In the genomic region with DNA sequence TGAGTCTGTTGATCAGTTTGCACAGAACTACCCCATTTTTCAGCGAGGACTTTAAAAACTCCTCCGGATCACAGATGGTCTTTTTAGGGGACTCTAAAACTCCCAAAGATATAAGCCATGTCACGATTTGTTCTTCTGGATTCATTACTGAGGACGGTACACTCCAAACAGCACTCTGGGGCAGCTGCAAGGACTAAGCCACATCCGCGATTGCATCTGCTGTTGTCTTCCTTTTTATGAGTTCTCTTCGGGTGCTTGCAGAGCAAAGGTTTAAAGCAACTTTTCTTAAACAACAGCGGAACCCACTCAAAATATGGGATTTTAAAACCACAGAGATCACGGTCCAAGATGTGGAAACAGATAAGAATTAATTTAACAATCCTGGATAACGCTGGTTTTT, we compare ENCODE assay signal across 8 cellular contexts. TPM values are rescaled to one million over a fixed set of nuclear protein-coding genes. Genes with fewer than 3 reads are reported as not detected.
A peak's percentile ranks its signal among the peaks of the same experiment; 100 is the strongest.
DNase-seq lines count a peak whose midpoint lies in the region; ATAC-seq and TF ChIP-seq lines count a peak whose summit lies in the region.

A gene with protein sequence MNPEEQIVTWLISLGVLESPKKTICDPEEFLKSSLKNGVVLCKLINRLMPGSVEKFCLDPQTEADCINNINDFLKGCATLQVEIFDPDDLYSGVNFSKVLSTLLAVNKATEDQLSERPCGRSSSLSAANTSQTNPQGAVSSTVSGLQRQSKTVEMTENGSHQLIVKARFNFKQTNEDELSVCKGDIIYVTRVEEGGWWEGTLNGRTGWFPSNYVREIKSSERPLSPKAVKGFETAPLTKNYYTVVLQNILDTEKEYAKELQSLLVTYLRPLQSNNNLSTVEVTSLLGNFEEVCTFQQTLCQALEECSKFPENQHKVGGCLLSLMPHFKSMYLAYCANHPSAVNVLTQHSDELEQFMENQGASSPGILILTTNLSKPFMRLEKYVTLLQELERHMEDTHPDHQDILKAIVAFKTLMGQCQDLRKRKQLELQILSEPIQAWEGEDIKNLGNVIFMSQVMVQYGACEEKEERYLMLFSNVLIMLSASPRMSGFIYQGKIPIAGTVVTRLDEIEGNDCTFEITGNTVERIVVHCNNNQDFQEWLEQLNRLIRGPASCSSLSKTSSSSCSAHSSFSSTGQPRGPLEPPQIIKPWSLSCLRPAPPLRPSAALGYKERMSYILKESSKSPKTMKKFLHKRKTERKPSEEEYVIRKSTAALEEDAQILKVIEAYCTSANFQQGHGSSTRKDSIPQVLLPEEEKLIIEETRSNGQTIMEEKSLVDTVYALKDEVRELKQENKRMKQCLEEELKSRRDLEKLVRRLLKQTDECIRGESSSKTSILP (minus strand): TSS at position 195 of the 400 bp plus-strand sequence. CDS start 50 bp downstream, at position 145.

- H3K4me1 ChIP-seq in right atrium auricular region (peaks cover 0 to 8% of the 10 kb centered on the region in 2 donors), transverse colon (peaks cover 0 to 4% (median 0%) of the 10 kb centered on the region in 4 donors)

- ATAC-seq in HG03103 (IDR thresholded peaks at IDR 0.05; ENCODE audit: low read depth, unreplicated experiment) (peak; percentile 40), HG03159 (IDR thresholded peaks at IDR 0.05; ENCODE audit: unreplicated experiment) (no peak), HG03378 (IDR thresholded peaks at IDR 0.05; ENCODE audit: unreplicated experiment) (no peak)

- TF ChIP-seq CTCF in GM12875 (IDR thresholded peaks at IDR 0.05; ENCODE audit: borderline replicate concordance, insufficient read depth, low read depth, low read length) = no peak
- no peak for TF ChIP-seq CTCF in WI38 (IDR thresholded peaks at IDR 0.05; ENCODE audit: low read depth, low read length)
- TF ChIP-seq CTCF in right atrium auricular region (IDR thresholded peaks at IDR 0.05) = no peak
- no peak for TF ChIP-seq CTCF in transverse colon (IDR thresholded peaks at IDR 0.05)
- no peak for TF ChIP-seq CTCF in WERI-Rb-1 (IDR thresholded peaks at IDR 0.05; ENCODE audit: low read depth, low read length)

- H3K4me3 ChIP-seq in GM12875 (ENCODE audit: low read depth, low read length) (peak within 1 kb of the TSS; percentile 44), WI38 (ENCODE audit: low read depth, low read length) (0 out of 2 replicates have a peak within 1 kb of the TSS, but pooled peaks have one; percentile 8), right atrium auricular region (peak within 1 kb of the TSS in 1 of 2 donors; percentile 36), transverse colon (peak within 1 kb of the TSS in 1 of 4 donors; percentile 34), WERI-Rb-1 (ENCODE audit: low read depth, low read length) (no peak within 1 kb of the TSS)

- DNase-seq in right atrium auricular region (ENCODE audit: low spot score) = no peak
- peak; percentile 38 for DNase-seq in transverse colon
- DNase-seq in WERI-Rb-1 = no peak

- H3K27me3 ChIP-seq in right atrium auricular region = no peaks in the 10 kb centered on the region
- no peaks in the 10 kb centered on the region for H3K27me3 ChIP-seq in transverse colon
- H3K27me3 ChIP-seq in WERI-Rb-1 (ENCODE audit: insufficient read depth, low read depth, severe bottlenecking) = peaks cover 19% of the 10 kb centered on the region

- TF ChIP-seq EP300 in transverse colon (IDR thresholded peaks at IDR 0.05; ENCODE audit: low read depth) = no peak

- in situ Hi-C loops in transverse colon (cut with MboI; ENCODE audit: low pct_ligation_motif_present in 1 of 4, low pct_unique_long_range_greater_than_20kb in 1 of 4, low sequenced_read_pairs in 3 of 4) = no loop called here

- H3K9me3 ChIP-seq in right atrium auricular region = no peaks in the 10 kb centered on the region
- no peaks in the 10 kb centered on the region for H3K9me3 ChIP-seq in transverse colon
- H3K9me3 ChIP-seq in WERI-Rb-1 (ENCODE audit: severe bottlenecking) = no peaks in the 10 kb centered on the region

- peak; percentile 40 for TF ChIP-seq POLR2A in transverse colon (IDR thresholded peaks at IDR 0.05)

- H3K36me3 ChIP-seq in right atrium auricular region = no peaks in the 10 kb centered on the region
- no peaks in the 10 kb centered on the region for H3K36me3 ChIP-seq in transverse colon
- H3K36me3 ChIP-seq in WERI-Rb-1 = no peaks in the 10 kb centered on the region

- WGBS in transverse colon (ENCODE audit: low coverage in 1 of 2), 2 donors = 42% methylated on average over 10 of the region's 10 CpGs; no CpG with 5 or more reads in 1 of the 2 donors

- intact Hi-C loops in transverse colon (cut with DNase I; ENCODE audit: low total_unique reads) = no loop called here

- H3K27ac ChIP-seq in right atrium auricular region (peak within 1 kb of the TSS; percentile 18 to 44), transverse colon (peak within 1 kb of the TSS; percentile 53 to 71 (median 66)), WERI-Rb-1 (no peak within 1 kb of the TSS)

RNA-seq across cellular contexts. Expression of the gene that starts here (rescaled TPM):
- total RNA-seq in right atrium auricular region = 10 to 100 TPM; 41.3 to 45.8 TPM
- 10 to 100 TPM in 2 of 4 donors, 1 to 10 TPM in 2; 4.2 to 13.9 (median 8.2) TPM for total RNA-seq in transverse colon
